13 cellular contexts compared by ENCODE assay signal in genomic region chr9:8401961-8402701, GRCh38.
"Had no signal": no experiment of that assay in that cellular context is flagged by ENCODE, and none has a peak within 500 bp of the region (broad histone marks: within the 10 kb centered on the region; RNA-seq: fewer than 3 reads in every experiment).

No MANE protein-coding gene starts in this region.

- H3K27me3 ChIP-seq: foreskin keratinocyte, neutrophil, stomach, vagina had no signal

- H3K9me3 ChIP-seq: neutrophil, stomach, vagina had no signal

- H3K9me3 Mint-ChIP-seq: activated CD4-positive, alpha-beta memory T cell treated with anti-CD3 and anti-CD28 coated beads for 36 hours; activated naive CD8-positive, alpha-beta T cell treated with anti-CD3 and anti-CD28 coated beads for 36 hours; activated T-cell treated with anti-CD3 and anti-CD28 coated beads, Interleukin-2, amount 50 U/mL, for 4 hours; naive B cell had no signal

- H3K36me3 Mint-ChIP-seq: activated CD4-positive, alpha-beta memory T cell treated with anti-CD3 and anti-CD28 coated beads for 36 hours; activated naive CD8-positive, alpha-beta T cell treated with anti-CD3 and anti-CD28 coated beads for 36 hours; naive B cell had no signal

- H3K27me3 Mint-ChIP-seq: activated CD4-positive, alpha-beta memory T cell treated with anti-CD3 and anti-CD28 coated beads for 36 hours; activated naive CD8-positive, alpha-beta T cell treated with anti-CD3 and anti-CD28 coated beads for 36 hours; naive B cell had no signal

- H3K4me3 ChIP-seq: stomach, vagina had no signal

- H3K4me3 Mint-ChIP-seq: activated CD4-positive, alpha-beta memory T cell treated with anti-CD3 and anti-CD28 coated beads for 36 hours; activated naive CD8-positive, alpha-beta T cell treated with anti-CD3 and anti-CD28 coated beads for 36 hours; activated T-cell treated with anti-CD3 and anti-CD28 coated beads, Interleukin-2, amount 50 U/mL, for 4 hours; naive B cell had no signal

- H3K4me1 Mint-ChIP-seq: activated naive CD8-positive, alpha-beta T cell treated with anti-CD3 and anti-CD28 coated beads for 36 hours; naive B cell had no signal

- DNase-seq: activated CD4-positive, alpha-beta memory T cell treated with anti-CD3 and anti-CD28 coated beads for 36 hours; activated effector memory CD4-positive, alpha-beta T cell treated with anti-CD3 and anti-CD28 coated beads, Interleukin-2, amount 50 U/mL, for 16 hours; activated naive CD8-positive, alpha-beta T cell treated with anti-CD3 and anti-CD28 coated beads for 36 hours; activated T-cell treated with anti-CD3 and anti-CD28 coated beads, Interleukin-2, amount 50 U/mL, for 4 hours; foreskin keratinocyte; kidney; naive B cell; posterior cingulate gyrus; right cardiac atrium; small intestine; stomach had no signal

- H3K27ac ChIP-seq: foreskin keratinocyte, neutrophil, stomach, vagina had no signal

- ATAC-seq: activated T-cell treated with anti-CD3 and anti-CD28 coated beads, Interleukin-2, amount 50 U/mL, for 4 hours; foreskin keratinocyte; right cardiac atrium had no signal

- H3K27ac Mint-ChIP-seq: activated CD4-positive, alpha-beta memory T cell treated with anti-CD3 and anti-CD28 coated beads for 36 hours; activated naive CD8-positive, alpha-beta T cell treated with anti-CD3 and anti-CD28 coated beads for 36 hours had no signal

- H3K36me3 ChIP-seq: neutrophil, stomach, vagina had no signal
